ENCODE assay signal across 8 cellular contexts in the genomic region with DNA sequence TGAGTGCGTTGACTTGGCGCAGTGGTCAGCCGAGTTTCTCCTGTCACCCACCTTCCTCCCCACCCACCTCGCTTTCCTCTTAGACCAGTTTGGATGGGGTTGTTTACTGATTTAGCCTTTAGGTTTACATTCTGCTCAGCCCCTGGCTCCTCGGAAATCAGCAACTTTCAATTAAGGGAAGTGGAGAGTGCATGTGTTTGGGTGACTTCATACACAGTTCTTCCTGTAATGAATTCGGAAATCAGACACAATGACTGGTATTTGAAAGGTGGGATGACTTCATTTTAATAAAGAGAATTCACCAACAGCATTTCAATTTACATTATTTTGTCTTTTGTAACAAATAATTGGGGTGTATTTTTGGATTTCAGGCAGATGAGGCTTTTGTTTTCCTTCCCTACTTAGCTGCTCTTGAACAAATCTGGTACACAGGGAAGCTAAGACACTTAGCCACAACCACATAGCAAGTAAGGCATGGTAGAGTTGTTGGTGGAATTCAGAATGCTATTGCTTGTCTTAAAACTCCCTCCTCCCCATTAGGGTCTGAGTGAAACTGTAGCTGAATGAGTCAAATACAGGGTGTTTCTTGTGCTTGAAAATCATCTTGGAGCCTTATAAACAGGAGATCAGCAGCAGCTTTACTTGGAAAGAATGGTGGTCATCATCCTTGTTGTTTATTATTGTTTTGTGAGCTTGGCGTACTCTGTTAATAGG. TPM values are rescaled to one million over a fixed set of nuclear protein-coding genes. Genes with fewer than 3 reads are reported as not detected.
DNase-seq lines count a peak whose midpoint lies in the region; ATAC-seq and TF ChIP-seq lines count a peak whose summit lies in the region.

No MANE protein-coding gene starts in this region.

- no peak for DNase-seq in Calu3
- DNase-seq in H7 = no peak
- no peak for DNase-seq in SJCRH30
- DNase-seq in mesothelial cell of epicardium (ENCODE audit: low spot score in 2 of 2, unreplicated experiment in 2 of 2) = no peak
- DNase-seq in stimulated activated CD4-positive, alpha-beta T cell treated with anti-CD3 and anti-CD28 coated beads, Interleukin-1b, Interleukin-23, amount 100 ng/mL, for 48 hours = no peak

- H3K27ac Mint-ChIP-seq in Calu3 (ENCODE audit: unreplicated experiment) = peak overlapping the region; percentile 42
- H3K27ac Mint-ChIP-seq in mesothelial cell of epicardium = peak overlapping the region; percentile 94

- TF ChIP-seq CTCF in Calu3 (IDR thresholded peaks at IDR 0.05; ENCODE audit: unreplicated experiment) (no peak), mesothelial cell of epicardium (IDR thresholded peaks at IDR 0.05; ENCODE audit: unreplicated experiment) (no peak)

- H3K4me1 Mint-ChIP-seq in Calu3 (ENCODE audit: low read depth, unreplicated experiment) = no peaks in the 10 kb centered on the region
- H3K4me1 Mint-ChIP-seq in mesothelial cell of epicardium = peaks cover 11% of the 10 kb centered on the region

- H3K27me3 ChIP-seq in H7 (ENCODE audit: control insufficient read depth, insufficient read depth, low read length) (no peaks in the 10 kb centered on the region), SJCRH30 (no peaks in the 10 kb centered on the region), duodenal mucosa (ENCODE audit: control insufficient read depth in 1 of 2, insufficient read depth in 2 of 2, low read length in 2 of 2) (no peaks in the 10 kb centered on the region)

- H3K9ac ChIP-seq in duodenal mucosa (ENCODE audit: low read depth in 1 of 2, low read length in 2 of 2) = peak overlapping the region; percentile 99

- H3K36me3 ChIP-seq in H7 (replicated peaks; ENCODE audit: control insufficient read depth, insufficient read depth, low read length) (no peaks in the 10 kb centered on the region), SJCRH30 (no peaks in the 10 kb centered on the region), duodenal mucosa (ENCODE audit: control insufficient read depth in 1 of 2, insufficient read depth in 2 of 2, low read length in 2 of 2) (no peaks in the 10 kb centered on the region)

- BruUV-seq in Calu3 (replicated peaks; lab: Mats Ljungman, UMichigan) = TSS peak; percentile 50

- H3K27me3 Mint-ChIP-seq in Calu3 (ENCODE audit: unreplicated experiment) = no peaks in the 10 kb centered on the region
- H3K27me3 Mint-ChIP-seq in mesothelial cell of epicardium (ENCODE audit: low read depth) = no peaks in the 10 kb centered on the region

- H3K4me3 ChIP-seq in H7 (ENCODE audit: insufficient read depth, low read depth, low read length) = peak overlapping the region; percentile 89
- peak overlapping the region; percentile 73 for H3K4me3 ChIP-seq in SJCRH30
- H3K4me3 ChIP-seq in duodenal mucosa (ENCODE audit: low read depth in 1 of 2, low read length in 2 of 2) = peak overlapping the region; percentile 96 to 97

- H3K9me3 Mint-ChIP-seq in Calu3 (ENCODE audit: low read depth, unreplicated experiment) (no peaks in the 10 kb centered on the region), mesothelial cell of epicardium (no peaks in the 10 kb centered on the region)

- CTCF ChIA-PET in Calu3 (lab: Charles Lee) = interaction anchor here (1.8 kb wide), 1 partner anchor 48 kb away, joined by 6 read pairs; the partner anchor contains the start of gene FAM76A

- ATAC-seq in HG02759 (IDR thresholded peaks at IDR 0.05; ENCODE audit: unreplicated experiment) (no peak), HG03432 (IDR thresholded peaks at IDR 0.05; ENCODE audit: unreplicated experiment) (no peak)

- intact Hi-C loops in Calu3 (cut with micrococcal nuclease; ENCODE audit: unreplicated experiment) = no loop called here

- H3K4me1 ChIP-seq in SJCRH30 = peaks cover 6% of the 10 kb centered on the region
- peaks cover 4 to 23% of the 10 kb centered on the region in 2 donors for H3K4me1 ChIP-seq in duodenal mucosa (ENCODE audit: control insufficient read depth in 1 of 2, insufficient read depth in 2 of 2, low read length in 2 of 2)

- peaks cover 18% of the 10 kb centered on the region for H3K36me3 Mint-ChIP-seq in Calu3 (ENCODE audit: insufficient read depth, unreplicated experiment)
- H3K36me3 Mint-ChIP-seq in mesothelial cell of epicardium = no peaks in the 10 kb centered on the region

- H3K27ac ChIP-seq in SJCRH30 (peak overlapping the region; percentile 21; the same call in 1 of the 2 replicates), duodenal mucosa (ENCODE audit: low read depth, low read length) (peak overlapping the region; percentile 96)

- peak overlapping the region; percentile 84 for H3K4me3 Mint-ChIP-seq in Calu3 (ENCODE audit: low read depth, unreplicated experiment)
- peak overlapping the region; percentile 95 for H3K4me3 Mint-ChIP-seq in mesothelial cell of epicardium

- H3K9me3 ChIP-seq in SJCRH30 (replicated peaks) (no peaks in the 10 kb centered on the region), duodenal mucosa (ENCODE audit: control insufficient read depth in 1 of 2, low read length in 2 of 2) (no peaks in the 10 kb centered on the region)

RNA-seq across cellular contexts. Expression of gene STX12, which starts 0.9 kb away (rescaled TPM):
- 23.4 and 24.2 TPM in 2 replicates for total RNA-seq in Calu3 (2022)
- 16.3 and 22.1 TPM in 2 replicates for total RNA-seq in H7 (2014; rRNA removed; shearing (Covaris generic))
- 28.1 and 30.9 TPM in 2 replicates for total RNA-seq in SJCRH30 (2014; rRNA removed; shearing (Covaris generic))
- total RNA-seq in mesothelial cell of epicardium = 25.0 to 26.8 TPM (median 26.1 TPM) in 3 replicates

RNA-seq across cellular contexts. Expression of gene FAM76A, which starts 48.1 kb away (rescaled TPM):
- total RNA-seq in Calu3 (2022) (10.7 and 11.5 TPM in 2 replicates), mesothelial cell of epicardium (12.0 to 12.4 TPM (median 12.4 TPM) in 3 replicates)
- 14.7 and 27.1 TPM in 2 replicates for total RNA-seq in H7 (2014; rRNA removed; shearing (Covaris generic))
- 8.4 and 13.0 TPM in 2 replicates for total RNA-seq in SJCRH30 (2014; rRNA removed; shearing (Covaris generic))

RNA-seq across cellular contexts. Expression of gene PPP1R8, which starts 56.7 kb away (rescaled TPM):
- total RNA-seq in Calu3 (2022) = 29.6 and 34.3 TPM in 2 replicates
- 83.0 and 95.3 TPM in 2 replicates for total RNA-seq in H7 (2014; rRNA removed; shearing (Covaris generic))
- total RNA-seq in SJCRH30 (2014; rRNA removed; shearing (Covaris generic)) = 81.7 and 84.5 TPM in 2 replicates
- total RNA-seq in mesothelial cell of epicardium = 42.9 to 45.7 TPM (median 43.5 TPM) in 3 replicates
